ENCODE assay signal across 8 cellular contexts in the genomic region with DNA sequence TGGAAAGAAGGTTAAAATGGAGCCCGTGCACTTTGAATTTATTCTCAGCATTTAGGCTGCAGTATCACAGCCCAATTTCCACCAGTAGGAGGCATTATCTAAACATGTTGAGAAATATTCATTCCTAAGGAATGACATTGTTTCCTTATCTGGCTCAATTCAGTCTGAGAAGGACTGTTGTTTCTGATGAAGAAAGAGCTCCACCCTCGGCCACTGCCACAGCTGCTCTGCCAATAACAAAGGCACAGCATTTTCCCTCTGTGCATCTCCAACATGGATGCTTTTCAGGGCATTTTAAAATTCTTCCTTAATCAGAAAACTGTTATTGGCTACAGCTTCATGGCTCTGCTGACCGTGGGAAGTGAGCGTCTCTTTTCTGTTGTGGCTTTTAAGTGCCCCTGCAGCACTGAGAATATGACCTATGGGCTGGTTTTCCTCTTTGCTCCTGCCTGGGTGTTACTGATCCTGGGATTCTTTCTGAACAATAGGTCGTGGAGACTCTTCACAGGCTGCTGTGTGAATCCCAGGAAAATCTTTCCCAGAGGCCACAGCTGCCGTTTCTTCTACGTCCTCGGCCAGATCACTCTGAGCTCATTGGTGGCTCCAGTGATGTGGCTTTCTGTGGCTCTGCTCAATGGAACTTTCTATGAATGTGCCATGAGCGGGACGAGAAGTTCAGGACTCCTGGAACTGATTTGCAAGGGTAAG. TPM values are rescaled to one million over a fixed set of nuclear protein-coding genes. Genes with fewer than 3 reads are reported as not detected.
DNase-seq lines count a peak whose midpoint lies in the region; ATAC-seq and TF ChIP-seq lines count a peak whose summit lies in the region.

A gene with protein sequence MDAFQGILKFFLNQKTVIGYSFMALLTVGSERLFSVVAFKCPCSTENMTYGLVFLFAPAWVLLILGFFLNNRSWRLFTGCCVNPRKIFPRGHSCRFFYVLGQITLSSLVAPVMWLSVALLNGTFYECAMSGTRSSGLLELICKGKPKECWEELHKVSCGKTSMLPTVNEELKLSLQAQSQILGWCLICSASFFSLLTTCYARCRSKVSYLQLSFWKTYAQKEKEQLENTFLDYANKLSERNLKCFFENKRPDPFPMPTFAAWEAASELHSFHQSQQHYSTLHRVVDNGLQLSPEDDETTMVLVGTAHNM (plus strand): TSS at position 216 of the 708 bp plus-strand sequence. CDS start 58 bp downstream, at position 274.

- no peaks in the 10 kb centered on the region for H3K27me3 Mint-ChIP-seq in stimulated activated naive CD8-positive, alpha-beta T cell treated with anti-CD3 and anti-CD28 coated beads, Interleukin-15, amount 100 ng/mL, for 72 hours

- H3K9ac ChIP-seq in stomach smooth muscle (ENCODE audit: low read length in 2 of 2), result peak within 1 kb of the TSS; percentile 4 to 74

- H3K36me3 ChIP-seq in stomach smooth muscle (ENCODE audit: control insufficient read depth in 2 of 2, insufficient read depth in 2 of 2, low read length in 2 of 2), result peaks cover 0 to 7% of the 10 kb centered on the region in 2 donors

- H3K27ac Mint-ChIP-seq in stimulated activated naive CD8-positive, alpha-beta T cell treated with anti-CD3 and anti-CD28 coated beads, Interleukin-15, amount 100 ng/mL, for 72 hours, result no peak within 1 kb of the TSS

- ATAC-seq in stimulated activated naive CD8-positive, alpha-beta T cell treated with anti-CD3 and anti-CD28 coated beads, Interleukin-15, amount 100 ng/mL, for 72 hours, result no peak
- ATAC-seq in GM18858 (IDR thresholded peaks at IDR 0.05; ENCODE audit: unreplicated experiment), result no peak

- peaks cover 0 to 13% of the 10 kb centered on the region in 2 donors for H3K9me3 Mint-ChIP-seq in stimulated activated naive CD8-positive, alpha-beta T cell treated with anti-CD3 and anti-CD28 coated beads, Interleukin-15, amount 100 ng/mL, for 72 hours

- peak within 1 kb of the TSS; percentile 82 for H3K27ac ChIP-seq in stomach smooth muscle (ENCODE audit: low read length)

- peaks cover 10% of the 10 kb centered on the region for H3K4me1 ChIP-seq in stomach smooth muscle (ENCODE audit: control insufficient read depth, insufficient read depth, low read length)

- H3K4me1 Mint-ChIP-seq in stimulated activated naive CD8-positive, alpha-beta T cell treated with anti-CD3 and anti-CD28 coated beads, Interleukin-15, amount 100 ng/mL, for 72 hours, result no peaks in the 10 kb centered on the region

- peak within 1 kb of the TSS; percentile 50 for H3K4me3 ChIP-seq in AG09309 (ENCODE audit: control insufficient read depth, low read depth, low read length)
- H3K4me3 ChIP-seq in stomach smooth muscle (ENCODE audit: low read length in 2 of 2), result peak within 1 kb of the TSS; percentile 67 to 77

- H3K4me3 Mint-ChIP-seq in stimulated activated naive CD8-positive, alpha-beta T cell treated with anti-CD3 and anti-CD28 coated beads, Interleukin-15, amount 100 ng/mL, for 72 hours, result no peak within 1 kb of the TSS

- peak; percentile 75 for TF ChIP-seq CTCF in AG09309 (IDR thresholded peaks at IDR 0.05; ENCODE audit: control insufficient read depth, insufficient read depth, low read depth, low read length, missing control alignments)

- DNase-seq in AG09309 (ENCODE audit: low read depth) (peak; percentile 79), HT1080 (ENCODE audit: low read depth) (peak; percentile 90), astrocyte of the hippocampus (ENCODE audit: low read depth, low spot score) (peak; percentile 78), islet precursor cell (peak; percentile 73), T-helper 1 cell (no peak)
- DNase-seq in stimulated activated naive CD8-positive, alpha-beta T cell treated with anti-CD3 and anti-CD28 coated beads, Interleukin-15, amount 100 ng/mL, for 72 hours, result no peak

- H3K9me3 ChIP-seq in stomach smooth muscle (ENCODE audit: control insufficient read depth in 2 of 2, low read length in 2 of 2), result no peaks in the 10 kb centered on the region

- no peaks in the 10 kb centered on the region for H3K27me3 ChIP-seq in stomach smooth muscle (ENCODE audit: control insufficient read depth in 1 of 2, insufficient read depth in 2 of 2, low read length in 2 of 2)

RNA-seq across cellular contexts. Expression of the gene that starts here (rescaled TPM):
- 1.0 and 1.3 TPM in 2 replicates for total RNA-seq in HT1080 (2014; rRNA removed; shearing (Covaris generic))
- polyA plus RNA-seq in HT1080 (2015; cell fraction: cytosol; rRNA removed), result 0.78 and 0.95 TPM in 2 replicates
- 1.4 and 1.7 TPM in 2 replicates for polyA plus RNA-seq in HT1080 (2015; cell fraction: nucleus; rRNA removed)

Comparison
In these comparisons a context has a peak if more than half of its experiments do, and no peak if none do; other contexts are left out.
1. DNase-seq: peak in AG09309 (single experiment), HT1080 (single experiment), astrocyte of the hippocampus (single experiment) and islet precursor cell (single experiment); none in stimulated activated naive CD8-positive, alpha-beta T cell treated with anti-CD3 and anti-CD28 coated beads, Interleukin-15, amount 100 ng/mL, for 72 hours (0 of 2) and T-helper 1 cell (0 of 5).